ENCODE assay signal across 8 cellular contexts in genomic region chr9:136170291-136170901, GRCh38. TPM values are rescaled to one million over a fixed set of nuclear protein-coding genes. Genes with fewer than 3 reads are reported as not detected.
DNase-seq lines count a peak whose midpoint lies in the region; TF ChIP-seq lines count a peak whose summit lies in the region.

No MANE protein-coding gene starts in this region.

- H3K27me3 Mint-ChIP-seq in CD8-positive, alpha-beta memory T cell, result peaks cover 9 to 23% of the 10 kb centered on the region in 2 donors
- H3K27me3 Mint-ChIP-seq in activated CD4-positive, alpha-beta memory T cell treated with anti-CD3 and anti-CD28 coated beads for 36 hours, result peaks cover 17% of the 10 kb centered on the region

- H3K27me3 ChIP-seq in CD8-positive, alpha-beta memory T cell (ENCODE audit: insufficient read depth, low read length, poor library complexity, severe bottlenecking), result no peaks in the 10 kb centered on the region
- peaks cover 86% of the 10 kb centered on the region for H3K27me3 ChIP-seq in KMS-11 (ENCODE audit: insufficient read depth, low read depth)
- H3K27me3 ChIP-seq in ovary, result no peaks in the 10 kb centered on the region

- H3K4me1 ChIP-seq in CD8-positive, alpha-beta memory T cell (ENCODE audit: insufficient read depth, low read length), result no peaks in the 10 kb centered on the region
- peaks cover 20% of the 10 kb centered on the region for H3K4me1 ChIP-seq in KMS-11 (ENCODE audit: low read depth, poor library complexity, severe bottlenecking)
- H3K4me1 ChIP-seq in ovary (ENCODE audit: insufficient read depth), result no peaks in the 10 kb centered on the region

- no peaks in the 10 kb centered on the region for H4K20me1 ChIP-seq in KMS-11 (ENCODE audit: insufficient read depth)

- no peak for TF ChIP-seq EP300 in ovary (IDR thresholded peaks at IDR 0.05)

- H3K4me2 ChIP-seq in KMS-11, result no peak overlapping the region

- no peaks in the 10 kb centered on the region for H3K4me1 Mint-ChIP-seq in CD8-positive, alpha-beta memory T cell
- no peaks in the 10 kb centered on the region for H3K4me1 Mint-ChIP-seq in activated CD4-positive, alpha-beta memory T cell treated with anti-CD3 and anti-CD28 coated beads for 36 hours (ENCODE audit: low read depth)

- DNase-seq in CD8-positive, alpha-beta memory T cell, result peak in 4 of 5 donors; percentile 11 to 29 (median 17)
- DNase-seq in activated CD4-positive, alpha-beta memory T cell treated with anti-CD3 and anti-CD28 coated beads for 36 hours, result peak; percentile 71
- no peak for DNase-seq in epithelial cell of proximal tubule (ENCODE audit: low read depth)
- peak in 3 of 5 donors; percentile 23 to 61 (median 35) for DNase-seq in ovary
- no peak for DNase-seq in OCI-M2 (lab: John Stamatoyannopoulos, UW; ENCODE audit: unreplicated experiment)
- DNase-seq in pons (ENCODE audit: low spot score), result no peak
- no peak for DNase-seq in NCI-H1417 treated with DMSO at 0.1 percent for 48 hours (lab: John Stamatoyannopoulos, UW)

- no peaks in the 10 kb centered on the region for H3K79me2 ChIP-seq in KMS-11 (ENCODE audit: insufficient read depth, low read depth)

- no peak overlapping the region for H3K27ac Mint-ChIP-seq in CD8-positive, alpha-beta memory T cell
- H3K27ac Mint-ChIP-seq in activated CD4-positive, alpha-beta memory T cell treated with anti-CD3 and anti-CD28 coated beads for 36 hours, result no peak overlapping the region

- no peak overlapping the region for H3K4me3 Mint-ChIP-seq in CD8-positive, alpha-beta memory T cell
- no peak overlapping the region for H3K4me3 Mint-ChIP-seq in activated CD4-positive, alpha-beta memory T cell treated with anti-CD3 and anti-CD28 coated beads for 36 hours

- POLR2A ChIA-PET in CD8-positive, alpha-beta memory T cell (lab: Charles Lee), result no interaction called here
- POLR2A ChIA-PET in activated CD4-positive, alpha-beta memory T cell treated with anti-CD3 and anti-CD28 coated beads for 36 hours (lab: Charles Lee), result no interaction called here

- no peak overlapping the region for H3K27ac ChIP-seq in CD8-positive, alpha-beta memory T cell (ENCODE audit: low read depth, low read length)
- H3K27ac ChIP-seq in KMS-11, result no peak overlapping the region
- no peak overlapping the region for H3K27ac ChIP-seq in ovary

- no peaks in the 10 kb centered on the region for H3K36me3 ChIP-seq in CD8-positive, alpha-beta memory T cell (ENCODE audit: insufficient read depth, low read length)
- no peaks in the 10 kb centered on the region for H3K36me3 ChIP-seq in KMS-11 (ENCODE audit: insufficient read depth)
- H3K36me3 ChIP-seq in ovary, result no peaks in the 10 kb centered on the region

- no peak for TF ChIP-seq POLR2A in ovary (IDR thresholded peaks at IDR 0.05)

- CTCF ChIA-PET in CD8-positive, alpha-beta memory T cell (lab: Charles Lee), result interaction anchor here (0.7 to 0.9 kb wide), 2 partner anchors 13 to 53 kb away, joined by 3 read pairs; no protein-coding TSS in a partner anchor
- CTCF ChIA-PET in activated CD4-positive, alpha-beta memory T cell treated with anti-CD3 and anti-CD28 coated beads for 36 hours (lab: Charles Lee), result interaction anchor here (0.6 to 2.0 kb wide), 11 partner anchors 8 to 112 kb away, joined by 3 to 19 read pairs (median 4); no protein-coding TSS in a partner anchor

- H3K9ac ChIP-seq in KMS-11, result no peak overlapping the region

- no peaks in the 10 kb centered on the region for H3K9me3 Mint-ChIP-seq in CD8-positive, alpha-beta memory T cell
- no peaks in the 10 kb centered on the region for H3K9me3 Mint-ChIP-seq in activated CD4-positive, alpha-beta memory T cell treated with anti-CD3 and anti-CD28 coated beads for 36 hours

- H3K9me3 ChIP-seq in CD8-positive, alpha-beta memory T cell (ENCODE audit: low read length), result no peaks in the 10 kb centered on the region
- H3K9me3 ChIP-seq in ovary, result no peaks in the 10 kb centered on the region

- H3K4me3 ChIP-seq in CD8-positive, alpha-beta memory T cell (ENCODE audit: low read length), result no peak overlapping the region
- no peak overlapping the region for H3K4me3 ChIP-seq in KMS-11 (IDR thresholded peaks at IDR 0.05; ENCODE audit: insufficient read depth, low read depth, low read length)
- no peak overlapping the region for H3K4me3 ChIP-seq in epithelial cell of proximal tubule (ENCODE audit: low read depth, low read length)
- H3K4me3 ChIP-seq in ovary, result no peak overlapping the region

- intact Hi-C loops in activated CD4-positive, alpha-beta memory T cell treated with anti-CD3 and anti-CD28 coated beads for 36 hours (cut with micrococcal nuclease), result loop anchor here (1.0 kb wide), 1 partner anchor 113 kb away; no protein-coding TSS in a partner anchor
- intact Hi-C loops in ovary (cut with DNase I), result loop anchor here in 1 of 4 donors (10.0 kb wide), 1 partner anchor 114 kb away; no protein-coding TSS in a partner anchor

- H2AFZ ChIP-seq in KMS-11 (ENCODE audit: low read depth), result no peak overlapping the region

- WGBS in ovary, 3 donors, result 22 to 25% (median 23%) methylated on average over 13 to 15 of the region's 15 CpGs

- TF ChIP-seq CTCF in KMS-11 (conservative IDR thresholded peaks at IDR 0.05; ENCODE audit: low read depth, low read length), result peak; percentile 78
- TF ChIP-seq CTCF in epithelial cell of proximal tubule (conservative IDR thresholded peaks at IDR 0.05; ENCODE audit: low read depth, low read length), result peak; percentile 80
- peak in 1 of 3 donors; percentile 50 for TF ChIP-seq CTCF in ovary (IDR thresholded peaks at IDR 0.05)

- H3K36me3 Mint-ChIP-seq in CD8-positive, alpha-beta memory T cell, result no peaks in the 10 kb centered on the region
- no peaks in the 10 kb centered on the region for H3K36me3 Mint-ChIP-seq in activated CD4-positive, alpha-beta memory T cell treated with anti-CD3 and anti-CD28 coated beads for 36 hours

RNA-seq across cellular contexts. Expression of gene LHX3, which starts 34.5 kb away (rescaled TPM):
- total RNA-seq in CD8-positive, alpha-beta memory T cell, result not detected
- polyA plus RNA-seq in CD8-positive, alpha-beta memory T cell, result not detected
- not detected for total RNA-seq in activated CD4-positive, alpha-beta memory T cell treated with anti-CD3 and anti-CD28 coated beads for 36 hours
- total RNA-seq in epithelial cell of proximal tubule (not detected in 2 replicates), ovary (not detected)
- not detected for polyA plus RNA-seq in ovary

RNA-seq across cellular contexts. Expression of gene TMEM250, which starts 51.7 kb away (rescaled TPM):
- total RNA-seq in CD8-positive, alpha-beta memory T cell, result 10 to 100 TPM; 46.4 to 50.2 TPM
- 74.9 TPM for polyA plus RNA-seq in CD8-positive, alpha-beta memory T cell
- total RNA-seq in activated CD4-positive, alpha-beta memory T cell treated with anti-CD3 and anti-CD28 coated beads for 36 hours, result 10 to 100 TPM; 28.0 to 28.4 TPM
- 37.5 and 51.7 TPM in 2 replicates for total RNA-seq in epithelial cell of proximal tubule
- total RNA-seq in ovary, result 10 to 100 TPM; 13.8 to 35.2 (median 26.2) TPM
- polyA plus RNA-seq in ovary, result 10 to 100 TPM in 1 of 2 donors, 1 to 10 TPM in 1; 3.7 to 19.3 TPM

Comparison
In these comparisons a context has a peak if more than half of its experiments do, and no peak if none do; other contexts are left out.
1. DNase-seq: peak in CD8-positive, alpha-beta memory T cell (4 of 5), activated CD4-positive, alpha-beta memory T cell treated with anti-CD3 and anti-CD28 coated beads for 36 hours (single experiment) and ovary (3 of 5); none in epithelial cell of proximal tubule (single experiment), OCI-M2 (single experiment), pons (single experiment) and NCI-H1417 treated with DMSO at 0.1 percent for 48 hours (single experiment).